Comparison of ENCODE assay signal across 6 cellular contexts in genomic region chr2:112039556-112039955, GRCh38. TPM values are rescaled to one million over a fixed set of nuclear protein-coding genes. Genes with fewer than 3 reads are reported as not detected.
DNase-seq lines count a peak whose midpoint lies in the region; ATAC-seq and TF ChIP-seq lines count a peak whose summit lies in the region.
"Not testable (repeated sequence)": the region's sequence is repeated elsewhere in the genome, so short reads cannot be mapped to it uniquely, and the experiment has no call there.

No MANE protein-coding gene starts in this region.

- H2BK15ac ChIP-seq in mesenchymal stem cell (ENCODE audit: low read depth, poor library complexity, severe bottlenecking), result peak overlapping the region; percentile 28

- peak; percentile 33 for DNase-seq in GM23338 (ENCODE audit: low spot score)
- DNase-seq in endodermal cell, result peak; percentile 90
- not testable (repeated sequence) for DNase-seq in mesenchymal stem cell; type B pancreatic cell (ENCODE audit: extremely low spot score, unreplicated experiment)
- peak; percentile 60 for DNase-seq in osteocyte (ENCODE audit: extremely low spot score, unreplicated experiment)

- WGBS in endodermal cell (ENCODE audit: insufficient coverage in 1 of 2, insufficient read length in 1 of 2), 2 experiments, result 71 to 86% methylated on average over 7 to 12 of the region's 12 CpGs
- 70% methylated on average over 12 of the region's 12 CpGs for WGBS in mesenchymal stem cell

- H2AFZ ChIP-seq in GM23338, result 0 out of 2 replicates have a peak overlapping the region, but pooled peaks have one; percentile 38
- not testable (repeated sequence) for H2AFZ ChIP-seq in mesenchymal stem cell (ENCODE audit: low read depth, low read length)

- H4K91ac ChIP-seq in mesenchymal stem cell (ENCODE audit: low read length), result peak overlapping the region; percentile 39

- not testable (repeated sequence) for H3K79me2 ChIP-seq in GM23338 (replicated peaks; ENCODE audit: insufficient read depth)

- H3K36me3 ChIP-seq in GM23338 (ENCODE audit: insufficient read depth); HUES6 (ENCODE audit: control insufficient read depth, insufficient read depth, low read length); endodermal cell (ENCODE audit: control insufficient read depth, insufficient read depth, low read length); mesenchymal stem cell (ENCODE audit: control insufficient read depth in 1 of 2, insufficient read depth in 2 of 2, low read depth in 1 of 2, low read length in 2 of 2): not testable (repeated sequence)

- H4K8ac ChIP-seq in mesenchymal stem cell (ENCODE audit: low read length), result not testable (repeated sequence)

- not testable (repeated sequence) for H3K36me3 Mint-ChIP-seq in GM23338 (ENCODE audit: low read depth); endodermal cell (ENCODE audit: low read depth); osteocyte (ENCODE audit: unreplicated experiment); type B pancreatic cell

- TF ChIP-seq CTCF in GM23338 (conservative IDR thresholded peaks at IDR 0.05; ENCODE audit: low read depth in 2 of 2); endodermal cell (conservative IDR thresholded peaks at IDR 0.05); osteocyte (IDR thresholded peaks at IDR 0.05); type B pancreatic cell (conservative IDR thresholded peaks at IDR 0.05): not testable (repeated sequence)

- not testable (repeated sequence) for H3K27me3 Mint-ChIP-seq in GM23338 (ENCODE audit: insufficient read depth, low read depth, poor library complexity); endodermal cell (ENCODE audit: insufficient read depth); type B pancreatic cell
- peaks cover 23% of the 10 kb centered on the region for H3K27me3 Mint-ChIP-seq in osteocyte (ENCODE audit: unreplicated experiment)

- H3K4me3 ChIP-seq in GM23338; HUES6 (ENCODE audit: low read depth, low read length); mesenchymal stem cell (ENCODE audit: insufficient read depth in 1 of 2, low read depth in 1 of 2, low read length in 2 of 2): not testable (repeated sequence)
- peak overlapping the region; percentile 75 for H3K4me3 ChIP-seq in endodermal cell (ENCODE audit: low read length)

- not testable (repeated sequence) for H2AK5ac ChIP-seq in mesenchymal stem cell (ENCODE audit: low read length, severe bottlenecking)

- H3K4me3 Mint-ChIP-seq in GM23338; endodermal cell; osteocyte (ENCODE audit: unreplicated experiment); type B pancreatic cell: not testable (repeated sequence)

- H3K27ac Mint-ChIP-seq in GM23338 (peak overlapping the region; percentile 44; the same call in 1 of the 2 replicates), endodermal cell (peak overlapping the region; percentile 90), type B pancreatic cell (peak overlapping the region; percentile 85)
- H3K27ac Mint-ChIP-seq in osteocyte (ENCODE audit: unreplicated experiment), result not testable (repeated sequence)

- H3K18ac ChIP-seq in mesenchymal stem cell (ENCODE audit: low read depth in 1 of 2, low read length in 2 of 2), result not testable (repeated sequence)

- H3K9me2 ChIP-seq in GM23338 (ENCODE audit: insufficient read depth), result not testable (repeated sequence)

- not testable (repeated sequence) for H2BK120ac ChIP-seq in mesenchymal stem cell (ENCODE audit: low read depth, low read length)

- not testable (repeated sequence) for H3K4me2 ChIP-seq in GM23338; mesenchymal stem cell (ENCODE audit: low read length, poor library complexity, severe bottlenecking)

- not testable (repeated sequence) for H3K79me1 ChIP-seq in mesenchymal stem cell (replicated peaks; ENCODE audit: low read length, poor library complexity, severe bottlenecking)

- not testable (repeated sequence) for H3K23ac ChIP-seq in mesenchymal stem cell (ENCODE audit: low read length in 2 of 2)

- peak overlapping the region; percentile 46 for H3K9ac ChIP-seq in HUES6 (ENCODE audit: low read length)
- H3K9ac ChIP-seq in endodermal cell (ENCODE audit: extremely low read depth, low read length, poor library complexity, severe bottlenecking); mesenchymal stem cell (ENCODE audit: low read length): not testable (repeated sequence)

- ATAC-seq in GM23338, result not testable (repeated sequence)

- H3K14ac ChIP-seq in mesenchymal stem cell (ENCODE audit: low read length in 2 of 2), result not testable (repeated sequence)

- H3K4me1 Mint-ChIP-seq in GM23338 (peaks cover 29% of the 10 kb centered on the region; the same call in 2 of the 3 replicates), endodermal cell (peaks cover 47% of the 10 kb centered on the region), type B pancreatic cell (ENCODE audit: unreplicated experiment) (peaks cover 17% of the 10 kb centered on the region)
- not testable (repeated sequence) for H3K4me1 Mint-ChIP-seq in osteocyte (ENCODE audit: unreplicated experiment)

- not testable (repeated sequence) for H3K9me3 Mint-ChIP-seq in GM23338, type B pancreatic cell
- H3K9me3 Mint-ChIP-seq in endodermal cell, result peaks cover 48% of the 10 kb centered on the region
- H3K9me3 Mint-ChIP-seq in osteocyte (ENCODE audit: unreplicated experiment), result peaks cover 18% of the 10 kb centered on the region

- not testable (repeated sequence) for H2BK12ac ChIP-seq in mesenchymal stem cell (ENCODE audit: low read length in 2 of 2)

- H3K4ac ChIP-seq in mesenchymal stem cell (ENCODE audit: low read depth in 1 of 2, low read length in 2 of 2), result not testable (repeated sequence)

- not testable (repeated sequence) for H3K27me3 ChIP-seq in GM23338 (ENCODE audit: insufficient read depth); HUES6 (ENCODE audit: control insufficient read depth, insufficient read depth, low read length); endodermal cell (ENCODE audit: control insufficient read depth, insufficient read depth, low read length, poor library complexity, severe bottlenecking); mesenchymal stem cell (ENCODE audit: control insufficient read depth in 1 of 2, insufficient read depth in 1 of 2, low read length in 2 of 2)

- peaks cover 11% of the 10 kb centered on the region; the same call in 1 of the 2 replicates for H3K4me1 ChIP-seq in GM23338 (ENCODE audit: insufficient read depth)
- H3K4me1 ChIP-seq in HUES6 (ENCODE audit: control insufficient read depth, insufficient read depth, low read length), result peaks cover 18% of the 10 kb centered on the region
- not testable (repeated sequence) for H3K4me1 ChIP-seq in endodermal cell (ENCODE audit: control insufficient read depth, insufficient read depth, low read length); mesenchymal stem cell (ENCODE audit: control insufficient read depth, insufficient read depth, low read depth, low read length)

- H4K20me1 ChIP-seq in GM23338 (replicated peaks; ENCODE audit: insufficient read depth), result not testable (repeated sequence)

- peaks cover 19% of the 10 kb centered on the region for H3K9me3 ChIP-seq in HUES6 (ENCODE audit: control insufficient read depth, insufficient read depth, low read depth, low read length)
- peaks cover 58% of the 10 kb centered on the region for H3K9me3 ChIP-seq in endodermal cell (ENCODE audit: control insufficient read depth, low read length)
- H3K9me3 ChIP-seq in mesenchymal stem cell (ENCODE audit: control insufficient read depth, low read length), result peaks cover 21% of the 10 kb centered on the region

- H2BK5ac ChIP-seq in mesenchymal stem cell (ENCODE audit: low read depth, low read length, poor library complexity, severe bottlenecking), result not testable (repeated sequence)

- not testable (repeated sequence) for H3F3A ChIP-seq in GM23338 (replicated peaks; ENCODE audit: low read depth)

- H3K27ac ChIP-seq in GM23338 (ENCODE audit: low read depth); endodermal cell (ENCODE audit: low read depth, low read length); mesenchymal stem cell (ENCODE audit: low read length, poor library complexity, severe bottlenecking): not testable (repeated sequence)
- peak overlapping the region; percentile 56; the same call in 1 of the 2 replicates for H3K27ac ChIP-seq in HUES6 (ENCODE audit: low read depth, low read length)

RNA-seq across cellular contexts. Expression of gene TMEM87B, which starts 15.5 kb away (rescaled TPM):
- 15.4 and 25.0 TPM in 2 replicates for total RNA-seq in GM23338 (2014; rRNA removed; shearing (Covaris generic))
- 5.1 and 7.0 TPM in 2 replicates for polyA plus RNA-seq in GM23338 (2016; fragmentation: Nextera tagmentation; extraction: Ambion mirVana)
- total RNA-seq in endodermal cell, result 10 to 100 TPM; 20.2 to 22.3 TPM
- polyA plus RNA-seq in endodermal cell (2013, experiment 1 of 2), result 12.8 TPM
- 14.4 TPM for polyA plus RNA-seq in endodermal cell (2013, experiment 2 of 2)
- polyA plus RNA-seq in mesenchymal stem cell (2013, experiment 1 of 2), result 30.8 TPM
- 35.7 TPM for polyA plus RNA-seq in mesenchymal stem cell (2013, experiment 2 of 2)
- 10.4 and 11.5 TPM in 2 replicates for total RNA-seq in osteocyte
- 15.5 and 27.2 TPM in 2 replicates for total RNA-seq in type B pancreatic cell (ENCODE audit: low replicate concordance)
